8 cellular contexts compared by ENCODE assay signal in the genomic region with DNA sequence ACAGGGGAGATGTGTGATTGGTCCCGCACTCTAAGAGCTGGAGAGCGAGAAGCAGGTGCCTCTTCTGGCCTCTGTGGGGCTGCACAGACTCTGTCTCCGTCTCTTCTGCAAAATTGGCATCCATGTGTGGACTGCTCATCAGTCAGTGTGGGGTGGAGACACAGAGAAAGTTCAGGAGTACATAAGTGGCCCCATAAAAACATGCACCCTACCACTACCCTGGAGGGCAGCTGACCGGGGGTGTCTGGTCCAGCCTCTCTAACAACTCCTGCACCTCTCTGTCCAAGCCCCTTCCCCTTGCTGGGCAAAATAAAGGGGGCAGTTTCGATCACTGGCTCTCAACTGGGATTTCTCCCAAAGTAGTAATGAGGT.
DNase-seq lines count a peak whose midpoint lies in the region; ATAC-seq and TF ChIP-seq lines count a peak whose summit lies in the region.

No MANE protein-coding gene starts in this region.

- no peak for DNase-seq in left ventricle myocardium inferior
- no peak for DNase-seq in Right ventricle myocardium superior
- DNase-seq in hepatocyte (ENCODE audit: low spot score) = peak; percentile 9
- no peak for DNase-seq in upper lobe of right lung
- no peak for DNase-seq in DMS79 treated with DMSO at 0.1 percent for 48 hours (lab: John Stamatoyannopoulos, UW)
- no peak for DNase-seq in NCI-H1930 (lab: John Stamatoyannopoulos, UW)
- no peak for DNase-seq in NCI-H146 treated with DMSO at 0.1 percent for 48 hours (lab: John Stamatoyannopoulos, UW; ENCODE audit: unreplicated experiment)

- H3K36me3 ChIP-seq in left ventricle myocardium inferior = no peaks in the 10 kb centered on the region
- H3K36me3 ChIP-seq in hepatocyte (replicated peaks; ENCODE audit: insufficient read depth, low read depth) = no peaks in the 10 kb centered on the region
- no peaks in the 10 kb centered on the region for H3K36me3 ChIP-seq in upper lobe of right lung

- no peak for TF ChIP-seq CTCF in left ventricle myocardium inferior (IDR thresholded peaks at IDR 0.05; ENCODE audit: borderline replicate concordance)
- TF ChIP-seq CTCF in hepatocyte (IDR thresholded peaks at IDR 0.05; ENCODE audit: poor library complexity) = no peak
- TF ChIP-seq CTCF in upper lobe of right lung (IDR thresholded peaks at IDR 0.05) = no peak

- no peaks in the 10 kb centered on the region for H4K20me1 ChIP-seq in hepatocyte (ENCODE audit: insufficient read depth, poor library complexity, severe bottlenecking)

- no peak overlapping the region for H2AFZ ChIP-seq in hepatocyte

- H3K27ac ChIP-seq in left ventricle myocardium inferior (replicated peaks) (no peak overlapping the region), hepatocyte (peak overlapping the region; percentile 74), upper lobe of right lung (no peak overlapping the region)

- peak overlapping the region; percentile 34 for H3K4me3 ChIP-seq in left ventricle myocardium inferior
- no peak overlapping the region for H3K4me3 ChIP-seq in hepatocyte
- H3K4me3 ChIP-seq in upper lobe of right lung = peak overlapping the region; percentile 12

- H3K9me2 ChIP-seq in hepatocyte (replicated peaks; ENCODE audit: insufficient read depth) = no peaks in the 10 kb centered on the region

- ATAC-seq in Right ventricle myocardium superior (ENCODE audit: poor library complexity) (no peak), SK-N-SH treated with all-trans-retinoic acid at 6 μM for 48 hours (peak; percentile 12), upper lobe of right lung (peak; percentile 3)

- no peaks in the 10 kb centered on the region for H3K27me3 ChIP-seq in left ventricle myocardium inferior (ENCODE audit: low read depth)
- no peaks in the 10 kb centered on the region for H3K27me3 ChIP-seq in hepatocyte
- H3K27me3 ChIP-seq in upper lobe of right lung = no peaks in the 10 kb centered on the region

- H3K4me1 ChIP-seq in left ventricle myocardium inferior (peaks cover 9% of the 10 kb centered on the region), hepatocyte (ENCODE audit: insufficient read depth) (peaks cover 11% of the 10 kb centered on the region), upper lobe of right lung (peaks cover 7% of the 10 kb centered on the region)

- H3K9me3 ChIP-seq in left ventricle myocardium inferior (replicated peaks) (no peaks in the 10 kb centered on the region), hepatocyte (ENCODE audit: low read depth) (no peaks in the 10 kb centered on the region), upper lobe of right lung (no peaks in the 10 kb centered on the region)

- 53% methylated on average over 5 of the region's 5 CpGs for WGBS in hepatocyte (ENCODE audit: low lambda C conversion rate, missing lambda C conversion rate)

- intact Hi-C loops in left ventricle myocardium inferior (cut with micrococcal nuclease) (no loop called here), Right ventricle myocardium superior (cut with DNase I) (no loop called here), upper lobe of right lung (cut with DNase I) (no loop called here)

- H3K79me2 ChIP-seq in hepatocyte = no peaks in the 10 kb centered on the region

- H3K4me2 ChIP-seq in hepatocyte = peak overlapping the region; percentile 67

TF ChIP-seq in SK-N-SH treated with all-trans-retinoic acid at 6 μM for 48 hours, 23 proteins besides CTCF, POLR2A, EP300 and RAD21 (continues in another document):
- TF ChIP-seq TCF4 (CRISPR knock-in tag; IDR thresholded peaks at IDR 0.05; ENCODE audit: borderline replicate concordance) (no peak), OSR1 (CRISPR knock-in tag; IDR thresholded peaks at IDR 0.05) (no peak), BACH2 (CRISPR knock-in tag; IDR thresholded peaks at IDR 0.05; ENCODE audit: borderline replicate concordance) (no peak), ISL1 (CRISPR knock-in tag; IDR thresholded peaks at IDR 0.05) (no peak), SNAI2 (CRISPR knock-in tag; IDR thresholded peaks at IDR 0.05) (no peak), ARNTL (CRISPR knock-in tag; IDR thresholded peaks at IDR 0.05; ENCODE audit: borderline replicate concordance, low read depth) (no peak), ZNF565 (CRISPR knock-in tag; conservative IDR thresholded peaks at IDR 0.05; ENCODE audit: low read depth) (no peak), PPARA (CRISPR knock-in tag; IDR thresholded peaks at IDR 0.05; ENCODE audit: borderline replicate concordance) (no peak), ZFP3 (CRISPR knock-in tag; IDR thresholded peaks at IDR 0.05) (no peak), ZNF8 (CRISPR knock-in tag; IDR thresholded peaks at IDR 0.05) (no peak), TOX (CRISPR knock-in tag; IDR thresholded peaks at IDR 0.05; ENCODE audit: borderline replicate concordance) (no peak), ZNF70 (CRISPR knock-in tag; IDR thresholded peaks at IDR 0.05) (no peak), ZC3H10 (CRISPR knock-in tag; IDR thresholded peaks at IDR 0.05) (no peak), ZFP30 (CRISPR knock-in tag; IDR thresholded peaks at IDR 0.05) (no peak), RARB (CRISPR knock-in tag; IDR thresholded peaks at IDR 0.05) (no peak)
- TF ChIP-seq, protein P1, sequence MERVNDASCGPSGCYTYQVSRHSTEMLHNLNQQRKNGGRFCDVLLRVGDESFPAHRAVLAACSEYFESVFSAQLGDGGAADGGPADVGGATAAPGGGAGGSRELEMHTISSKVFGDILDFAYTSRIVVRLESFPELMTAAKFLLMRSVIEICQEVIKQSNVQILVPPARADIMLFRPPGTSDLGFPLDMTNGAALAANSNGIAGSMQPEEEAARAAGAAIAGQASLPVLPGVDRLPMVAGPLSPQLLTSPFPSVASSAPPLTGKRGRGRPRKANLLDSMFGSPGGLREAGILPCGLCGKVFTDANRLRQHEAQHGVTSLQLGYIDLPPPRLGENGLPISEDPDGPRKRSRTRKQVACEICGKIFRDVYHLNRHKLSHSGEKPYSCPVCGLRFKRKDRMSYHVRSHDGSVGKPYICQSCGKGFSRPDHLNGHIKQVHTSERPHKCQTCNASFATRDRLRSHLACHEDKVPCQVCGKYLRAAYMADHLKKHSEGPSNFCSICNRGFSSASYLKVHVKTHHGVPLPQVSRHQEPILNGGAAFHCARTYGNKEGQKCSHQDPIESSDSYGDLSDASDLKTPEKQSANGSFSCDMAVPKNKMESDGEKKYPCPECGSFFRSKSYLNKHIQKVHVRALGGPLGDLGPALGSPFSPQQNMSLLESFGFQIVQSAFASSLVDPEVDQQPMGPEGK (CRISPR knock-in tag; IDR thresholded peaks at IDR 0.05; ENCODE audit: borderline replicate concordance) = no peak
- TF ChIP-seq, protein P2, sequence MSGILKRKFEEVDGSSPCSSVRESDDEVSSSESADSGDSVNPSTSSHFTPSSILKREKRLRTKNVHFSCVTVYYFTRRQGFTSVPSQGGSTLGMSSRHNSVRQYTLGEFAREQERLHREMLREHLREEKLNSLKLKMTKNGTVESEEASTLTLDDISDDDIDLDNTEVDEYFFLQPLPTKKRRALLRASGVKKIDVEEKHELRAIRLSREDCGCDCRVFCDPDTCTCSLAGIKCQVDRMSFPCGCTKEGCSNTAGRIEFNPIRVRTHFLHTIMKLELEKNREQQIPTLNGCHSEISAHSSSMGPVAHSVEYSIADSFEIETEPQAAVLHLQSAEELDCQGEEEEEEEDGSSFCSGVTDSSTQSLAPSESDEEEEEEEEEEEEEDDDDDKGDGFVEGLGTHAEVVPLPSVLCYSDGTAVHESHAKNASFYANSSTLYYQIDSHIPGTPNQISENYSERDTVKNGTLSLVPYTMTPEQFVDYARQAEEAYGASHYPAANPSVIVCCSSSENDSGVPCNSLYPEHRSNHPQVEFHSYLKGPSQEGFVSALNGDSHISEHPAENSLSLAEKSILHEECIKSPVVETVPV (CRISPR knock-in tag; IDR thresholded peaks at IDR 0.05) = no peak
- TF ChIP-seq, protein P3, sequence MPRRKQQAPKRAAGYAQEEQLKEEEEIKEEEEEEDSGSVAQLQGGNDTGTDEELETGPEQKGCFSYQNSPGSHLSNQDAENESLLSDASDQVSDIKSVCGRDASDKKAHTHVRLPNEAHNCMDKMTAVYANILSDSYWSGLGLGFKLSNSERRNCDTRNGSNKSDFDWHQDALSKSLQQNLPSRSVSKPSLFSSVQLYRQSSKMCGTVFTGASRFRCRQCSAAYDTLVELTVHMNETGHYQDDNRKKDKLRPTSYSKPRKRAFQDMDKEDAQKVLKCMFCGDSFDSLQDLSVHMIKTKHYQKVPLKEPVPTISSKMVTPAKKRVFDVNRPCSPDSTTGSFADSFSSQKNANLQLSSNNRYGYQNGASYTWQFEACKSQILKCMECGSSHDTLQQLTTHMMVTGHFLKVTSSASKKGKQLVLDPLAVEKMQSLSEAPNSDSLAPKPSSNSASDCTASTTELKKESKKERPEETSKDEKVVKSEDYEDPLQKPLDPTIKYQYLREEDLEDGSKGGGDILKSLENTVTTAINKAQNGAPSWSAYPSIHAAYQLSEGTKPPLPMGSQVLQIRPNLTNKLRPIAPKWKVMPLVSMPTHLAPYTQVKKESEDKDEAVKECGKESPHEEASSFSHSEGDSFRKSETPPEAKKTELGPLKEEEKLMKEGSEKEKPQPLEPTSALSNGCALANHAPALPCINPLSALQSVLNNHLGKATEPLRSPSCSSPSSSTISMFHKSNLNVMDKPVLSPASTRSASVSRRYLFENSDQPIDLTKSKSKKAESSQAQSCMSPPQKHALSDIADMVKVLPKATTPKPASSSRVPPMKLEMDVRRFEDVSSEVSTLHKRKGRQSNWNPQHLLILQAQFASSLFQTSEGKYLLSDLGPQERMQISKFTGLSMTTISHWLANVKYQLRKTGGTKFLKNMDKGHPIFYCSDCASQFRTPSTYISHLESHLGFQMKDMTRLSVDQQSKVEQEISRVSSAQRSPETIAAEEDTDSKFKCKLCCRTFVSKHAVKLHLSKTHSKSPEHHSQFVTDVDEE (CRISPR knock-in tag; IDR thresholded peaks at IDR 0.05) = no peak
- TF ChIP-seq, protein P4, sequence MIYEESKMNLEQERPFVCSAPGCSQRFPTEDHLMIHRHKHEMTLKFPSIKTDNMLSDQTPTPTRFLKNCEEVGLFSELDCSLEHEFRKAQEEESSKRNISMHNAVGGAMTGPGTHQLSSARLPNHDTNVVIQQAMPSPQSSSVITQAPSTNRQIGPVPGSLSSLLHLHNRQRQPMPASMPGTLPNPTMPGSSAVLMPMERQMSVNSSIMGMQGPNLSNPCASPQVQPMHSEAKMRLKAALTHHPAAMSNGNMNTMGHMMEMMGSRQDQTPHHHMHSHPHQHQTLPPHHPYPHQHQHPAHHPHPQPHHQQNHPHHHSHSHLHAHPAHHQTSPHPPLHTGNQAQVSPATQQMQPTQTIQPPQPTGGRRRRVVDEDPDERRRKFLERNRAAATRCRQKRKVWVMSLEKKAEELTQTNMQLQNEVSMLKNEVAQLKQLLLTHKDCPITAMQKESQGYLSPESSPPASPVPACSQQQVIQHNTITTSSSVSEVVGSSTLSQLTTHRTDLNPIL (CRISPR knock-in tag; IDR thresholded peaks at IDR 0.05; ENCODE audit: low read depth) = no peak
